In the genomic region with DNA sequence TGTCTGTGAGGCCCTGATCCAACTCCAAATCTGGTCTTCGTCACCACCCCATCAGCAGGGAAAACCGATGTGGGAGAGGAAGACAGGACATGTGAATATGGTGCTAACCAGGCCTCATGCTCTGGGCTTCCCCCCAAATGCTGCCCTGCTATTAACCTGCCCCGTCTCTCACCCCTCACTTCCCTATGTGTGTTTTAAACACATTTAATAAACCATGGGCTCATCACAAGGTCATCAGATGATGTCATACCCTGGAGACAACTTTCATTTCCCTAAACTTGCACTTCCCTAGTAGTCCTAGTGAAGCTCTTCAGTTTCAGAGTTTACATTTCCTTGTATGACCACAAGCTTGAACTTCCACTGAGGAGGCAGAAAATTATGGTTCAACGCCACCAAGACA, we compare ENCODE assay signal across 14 cellular contexts. TPM values are rescaled to one million over a fixed set of nuclear protein-coding genes. Genes with fewer than 3 reads are reported as not detected.
A peak's percentile ranks its signal among the peaks of the same experiment; 100 is the strongest.
DNase-seq lines count a peak whose midpoint lies in the region; ATAC-seq, FAIRE-seq and TF ChIP-seq lines count a peak whose summit lies in the region.
"Had no signal": no experiment of that assay in that cellular context is flagged by ENCODE, and none has a peak within 500 bp of the region (broad histone marks: within the 10 kb centered on the region; RNA-seq: fewer than 3 reads in every experiment).

No MANE protein-coding gene starts in this region.

- peaks cover 3 to 21% (median 11%) of the 10 kb centered on the region in 3 donors for H3K27me3 Mint-ChIP-seq in naive B cell

- H3K36me3 ChIP-seq in K562 (ENCODE audit: control insufficient read depth, insufficient read depth, low read length) (no peaks in the 10 kb centered on the region), thyroid gland (no peaks in the 10 kb centered on the region)
- H3K36me3 ChIP-seq: cardiac muscle cell, HAP-1 had no signal

- H3K4me2 ChIP-seq in K562 (ENCODE audit: insufficient read depth, low read length) = no peak overlapping the region

- H3K4me1 ChIP-seq in K562 (replicated peaks in 1 of 2; ENCODE audit: control insufficient read depth in 2 of 2, insufficient read depth in 2 of 2, low read length in 2 of 2) = no peaks in the 10 kb centered on the region
- H3K4me1 ChIP-seq in thyroid gland = peaks cover 8 to 17% of the 10 kb centered on the region in 2 donors
- H3K4me1 ChIP-seq: HAP-1 had no signal

- CTCF ChIA-PET in K562 (lab: Yijun Ruan, JAX; ENCODE audit: low intra/inter-chr PET ratio) = no interaction called here

- ATAC-seq in K562 = no peak
- ATAC-seq in naive B cell (ENCODE audit: low read depth in 2 of 2) = peak; percentile 96 to 97
- ATAC-seq in HG02610 (IDR thresholded peaks at IDR 0.05; ENCODE audit: unreplicated experiment) = no peak

- DNase-seq in GM12892 (ENCODE audit: insufficient read length) = no peak
- DNase-seq in KBM-7 = peak; percentile 84
- no peak for DNase-seq in K562 (ENCODE audit: extremely low read depth in 1 of 4, low spot score in 3 of 4)
- peak; percentile 59 for DNase-seq in naive B cell
- no peak for DNase-seq in thyroid gland
- no peak for DNase-seq in NCI-H82 treated with DMSO at 0.1 percent for 48 hours (lab: John Stamatoyannopoulos, UW; ENCODE audit: unreplicated experiment)
- DNase-seq in NCI-H2029 (lab: John Stamatoyannopoulos, UW) = no peak
- DNase-seq: activated gamma-delta T cell treated with Interleukin-2 at 50 U/mL for 16 hours, NCI-H510A had no signal

- no peak overlapping the region for H3K9ac ChIP-seq in K562 (ENCODE audit: insufficient read depth in 1 of 2, low read depth in 2 of 2, low read length in 2 of 2)

- H3K9me3 Mint-ChIP-seq in naive B cell = no peaks in the 10 kb centered on the region
- H3K9me3 Mint-ChIP-seq: activated CD4-positive, alpha-beta memory T cell treated with anti-CD3 and anti-CD28 coated beads for 36 hours had no signal

- H3K79me2 ChIP-seq in K562 (ENCODE audit: control insufficient read depth, insufficient read depth, low read length) = no peaks in the 10 kb centered on the region

- no peak overlapping the region for H2AFZ ChIP-seq in K562 (ENCODE audit: low read depth, low read length)

- BruUV-seq in K562 (replicated peaks; lab: Mats Ljungman, UMichigan) = no TSS peak

- H3K4me1 Mint-ChIP-seq in naive B cell = peaks cover 10 to 14% (median 12%) of the 10 kb centered on the region in 3 donors

- H3K27me3 ChIP-seq in K562 (ENCODE audit: control insufficient read depth in 2 of 2, insufficient read depth in 2 of 2, low read length in 2 of 2) (peaks cover 0 to 29% of the 10 kb centered on the region in 2 experiments; a peak in 3 of 5 replicates), thyroid gland (no peaks in the 10 kb centered on the region)
- H3K27me3 ChIP-seq: cardiac muscle cell had no signal

- in situ Hi-C loops in KBM-7 (cut with MboI; ENCODE audit: low pct_unique_long_range_greater_than_20kb, low sequenced_read_pairs) (loop anchor here (25.0 kb wide), 1 partner anchor 250 kb away; no protein-coding TSS in a partner anchor), K562 (cut with MboI) (no loop called here)

- intact Hi-C loops in K562 (cut with micrococcal nuclease) (no loop called here), thyroid gland (cut with DNase I) (no loop called here)

- H3K27ac Mint-ChIP-seq in naive B cell = peak overlapping the region; percentile 5 to 58 (median 36)
- H3K27ac Mint-ChIP-seq: activated CD4-positive, alpha-beta memory T cell treated with anti-CD3 and anti-CD28 coated beads for 36 hours had no signal

- FAIRE-seq in GM12892 (lab: Jason Lieb, UNC) = peak; percentile 30
- no peak for FAIRE-seq in K562 (lab: Jason Lieb, UNC)

- H3K27ac ChIP-seq in K562 (ENCODE audit: extremely low read depth, low read depth, low read length) (no peak overlapping the region), thyroid gland (peak overlapping the region in 1 of 3 donors; percentile 4)
- H3K27ac ChIP-seq: C4-2B, cardiac muscle cell had no signal

- WGBS in K562 (ENCODE audit: insufficient coverage, low coverage, missing lambda C conversion rate) = 3% methylated on average over 4 of the region's 4 CpGs
- 68 to 79% methylated on average over 4 of the region's 4 CpGs for WGBS in thyroid gland, 2 donors

- H3K4me3 ChIP-seq in K562 (no peak overlapping the region), thyroid gland (replicated peaks in 1 of 3) (no peak overlapping the region)
- H3K4me3 ChIP-seq: cardiac muscle cell, HAP-1 had no signal

- no peaks in the 10 kb centered on the region for H3K9me3 ChIP-seq in K562 (replicated peaks; ENCODE audit: control insufficient read depth, insufficient read depth, low read depth, low read length)
- H3K9me3 ChIP-seq in thyroid gland = no peaks in the 10 kb centered on the region
- H3K9me3 ChIP-seq: HAP-1 had no signal

- H3K9me1 ChIP-seq in K562 (ENCODE audit: control insufficient read depth, insufficient read depth, low read length) = no peaks in the 10 kb centered on the region

- TF ChIP-seq CTCF in K562 (IDR thresholded peaks at IDR 0.05 in 2 of 3, conservative IDR thresholded peaks at IDR 0.05 in 1 of 3; ENCODE audit: insufficient read depth in 2 of 3, low read depth in 1 of 3, low read length in 3 of 3) = no peak
- TF ChIP-seq CTCF in thyroid gland (IDR thresholded peaks at IDR 0.05) = no peak

- POLR2A ChIA-PET in K562 (lab: Yijun Ruan, JAX) = no interaction called here

- H3K36me3 Mint-ChIP-seq in naive B cell = no peaks in the 10 kb centered on the region
- H3K36me3 Mint-ChIP-seq: activated CD4-positive, alpha-beta memory T cell treated with anti-CD3 and anti-CD28 coated beads for 36 hours had no signal

- TF ChIP-seq EP300 in K562 (IDR thresholded peaks at IDR 0.05; ENCODE audit: low read length) = no peak

- H4K20me1 ChIP-seq in K562 (replicated peaks; ENCODE audit: control insufficient read depth, insufficient read depth, low read length) = no peaks in the 10 kb centered on the region

- no peak for TF ChIP-seq RAD21 in K562 (CRISPR knock-in tag; conservative IDR thresholded peaks at IDR 0.05 in 1 of 2, IDR thresholded peaks at IDR 0.05 in 1 of 2)

- no peak overlapping the region for H3K4me3 Mint-ChIP-seq in naive B cell
- H3K4me3 Mint-ChIP-seq: activated CD4-positive, alpha-beta memory T cell treated with anti-CD3 and anti-CD28 coated beads for 36 hours had no signal

- TF ChIP-seq POLR2A in GM12892 (IDR thresholded peaks at IDR 0.05; ENCODE audit: low read depth, low read length) (no peak), K562 (conservative IDR thresholded peaks at IDR 0.05) (no peak), thyroid gland (IDR thresholded peaks at IDR 0.05) (no peak)

TF ChIP-seq in K562, 482 proteins besides CTCF, POLR2A, EP300 and RAD21:
- no peak for TF ChIP-seq ZNF699 (CRISPR knock-in tag; IDR thresholded peaks at IDR 0.05; ENCODE audit: insufficient replicate concordance)
- peak; percentile 35 for TF ChIP-seq ATF3 (IDR thresholded peaks at IDR 0.05)
- no peak for TF ChIP-seq ATF3 (CRISPR knock-in tag; conservative IDR thresholded peaks at IDR 0.05)

RNA-seq across cellular contexts. Expression of gene CD8B2, which starts 49.9 kb away (rescaled TPM):
- not detected for polyA plus RNA-seq in GM12892 (2012; ENCODE audit: missing spikeins)
- not detected in 2 replicates for total RNA-seq in K562 (2011; cell fraction: chromatin; rRNA removed; ENCODE audit: low replicate concordance)
- not detected in 2 replicates for total RNA-seq in K562 (2011; cell fraction: nucleolus; rRNA removed)
- not detected in 2 replicates for total RNA-seq in K562 (2011; cell fraction: nucleoplasm; rRNA removed)
- not detected in 2 replicates for total RNA-seq in K562 (2014; rRNA removed)
- not detected in 2 replicates for total RNA-seq in K562 (2014; rRNA removed; fragmentation: Illumina TruSeq; extraction: Trizol)
- not detected in 2 replicates for total RNA-seq in K562 (2015; rRNA removed; fragmentation: Illumina TruSeq; extraction: Trizol)
- total RNA-seq in K562 (2021) = not detected in 2 replicates
- 0.03 TPM in 1 of 2 replicates, not detected in the other for polyA plus RNA-seq in K562 (2011; rRNA removed)
- polyA plus RNA-seq in K562 (2011; cell fraction: cytosol; rRNA removed) = 0.21 TPM in 1 of 2 replicates, not detected in the other
- polyA plus RNA-seq in K562 (2011; cell fraction: nucleus; rRNA removed) = not detected in 2 replicates
- polyA plus RNA-seq in K562 (2012) = not detected in 2 replicates
- polyA plus RNA-seq in K562 (2014; fragmentation: Illumina TruSeq; extraction: Trizol) = not detected in 2 replicates
- polyA plus RNA-seq in K562 (2014; fragmentation: Nextera tagmentation; extraction: Ambion mirVana) = not detected
- not detected in 2 replicates for polyA plus RNA-seq in K562 (2014; rRNA removed)
- not detected in 2 replicates for polyA minus RNA-seq in K562 (2011; rRNA and poly(A)+ RNA removed)
- not detected in 2 replicates for polyA minus RNA-seq in K562 (2011; cell fraction: cytosol; rRNA and poly(A)+ RNA removed)
- polyA minus RNA-seq in K562 (2011; cell fraction: nucleus; rRNA and poly(A)+ RNA removed) = not detected in 2 replicates
- not detected for polyA plus RNA-seq in naive B cell (ENCODE audit: low read depth in 6 of 6)
- total RNA-seq in thyroid gland = under 1 TPM in 1 of 4 donors, not detected in 3; 0.24 TPM
- total RNA-seq: cardiac muscle cell had no signal
- polyA plus RNA-seq: cardiac muscle cell had no signal

Comparison
In these comparisons a context has a peak if more than half of its experiments do, and no peak if none do; other contexts are left out.
1. DNase-seq: peak in KBM-7 (single experiment) and naive B cell (single experiment); none in GM12892 (single experiment), K562 (0 of 4), thyroid gland (0 of 2), NCI-H82 treated with DMSO at 0.1 percent for 48 hours (single experiment) and NCI-H2029 (single experiment).
2. ATAC-seq: peak in naive B cell (2 of 2); none in K562 (single experiment) and HG02610 (single experiment).